ENCODE assay signal across 25 cellular contexts in genomic region chr6:19312291-19312978, GRCh38.
DNase-seq lines count a peak whose midpoint lies in the region; ATAC-seq, FAIRE-seq and TF ChIP-seq lines count a peak whose summit lies in the region.
"Had no signal": no experiment of that assay in that cellular context is flagged by ENCODE, and none has a peak within 500 bp of the region (broad histone marks: within the 10 kb centered on the region; RNA-seq: fewer than 3 reads in every experiment).

No MANE protein-coding gene starts in this region.

- H3K14ac ChIP-seq in H1 (ENCODE audit: insufficient read length): no peak overlapping the region

- H3K4me1 ChIP-seq in H1 (replicated peaks in 1 of 4; ENCODE audit: control insufficient read depth in 3 of 4, insufficient read depth in 4 of 4, low read length in 3 of 4) (peaks cover 4 to 10% (median 8%) of the 10 kb centered on the region in 4 experiments; a peak in 6 of 7 replicates), mesodermal cell (ENCODE audit: control insufficient read depth, insufficient read depth, low read length, poor library complexity, severe bottlenecking) (peaks cover 13% of the 10 kb centered on the region), stomach (no peaks in the 10 kb centered on the region)
- H3K4me1 ChIP-seq: body of pancreas, colonic mucosa, left ventricle myocardium inferior, testis had no signal

- no peak overlapping the region for H3K9ac ChIP-seq in H1 (replicated peaks in 1 of 4; ENCODE audit: extremely low read depth in 1 of 4, low read depth in 3 of 4, low read length in 3 of 4)

- no peak overlapping the region for H3K23ac ChIP-seq in H1 (ENCODE audit: insufficient read length)

- DNase-seq in G401 (ENCODE audit: low spot score) (peak; percentile 70), NCI-H146 (lab: John Stamatoyannopoulos, UW) (peak; percentile 89), H1 (ENCODE audit: low read depth in 1 of 2, low spot score in 2 of 2) (peak; percentile 57 to 84), GF-D8 (lab: John Stamatoyannopoulos, UW) (no peak), stomach (no peak)
- DNase-seq in effector CD4-positive, alpha-beta T cell: no peak
- DNase-seq: activated CD4-positive, CD25-positive, alpha-beta regulatory T cell treated with anti-CD3 and anti-CD28 coated beads, Interleukin-2, amount 50 U/mL, for 72 hours; activated CD8-positive, alpha-beta T cell treated with anti-CD3 and anti-CD28 coated beads for 36 hours; activated gamma-delta T cell treated with Interleukin-2 at 50 U/mL for 16 hours; activated T-cell treated with anti-CD3 and anti-CD28 coated beads for 4 hours; body of pancreas; colonic mucosa; left ventricle myocardium inferior; NCI-H1048; NCI-H2029; NCI-H524 treated with DMSO at 0.1 percent for 48 hours; stimulated activated CD4-positive, alpha-beta T cell treated with anti-CD3 and anti-CD28 coated beads, Interleukin-1b, Interleukin-23, amount 100 ng/mL, for 48 hours; stimulated activated naive B cell treated with anti-CD40 and anti-IgM and Interleukin-4, amounts not matched to agents 10 μg/mL and 1 μg/mL and 100 μg/mL, for 72 hours; testis had no signal

- no peaks in the 10 kb centered on the region for H3K79me1 ChIP-seq in H1 (ENCODE audit: low read depth, low read length)

- no peak for ATAC-seq in GM21786 (IDR thresholded peaks at IDR 0.05; ENCODE audit: unreplicated experiment)
- ATAC-seq: activated CD8-positive, alpha-beta T cell treated with anti-CD3 and anti-CD28 coated beads for 36 hours; body of pancreas; natural killer cell treated with Interleukin-12 subunit alpha and Interleukin-12 subunit beta and Interleukin-15 and Interleukin-18, amount 100 ng/mL, for 72 hours; Right ventricle myocardium inferior; stimulated activated naive B cell treated with anti-CD40 and anti-IgM and Interleukin-4, amounts not matched to agents 10 μg/mL and 1 μg/mL and 100 μg/mL, for 72 hours had no signal

- no peak overlapping the region for H2BK20ac ChIP-seq in H1 (ENCODE audit: low read length)

- H2BK5ac ChIP-seq in H1 (ENCODE audit: low read depth, low read length): peak overlapping the region; percentile 86; the same call in 1 of the 2 replicates

- no peak overlapping the region for H4K91ac ChIP-seq in H1 (replicated peaks; ENCODE audit: insufficient read length, low read length)

- H2BK120ac ChIP-seq in H1 (replicated peaks; ENCODE audit: low read depth, low read length): no peak overlapping the region

- H3K4me2 ChIP-seq in H1 (ENCODE audit: insufficient read depth in 1 of 2, low read depth in 2 of 2, low read length in 2 of 2): peak overlapping the region; percentile 61 to 66

- H3K23me2 ChIP-seq in H1 (ENCODE audit: low read depth, low read length): no peaks in the 10 kb centered on the region; the same call in 1 of the 2 replicates

- peaks cover 0 to 2% (median 0%) of the 10 kb centered on the region in 4 experiments; a peak in 3 of 7 replicates for H3K27me3 ChIP-seq in H1 (replicated peaks in 1 of 4; ENCODE audit: control insufficient read depth in 3 of 4, extremely low read depth in 1 of 4, insufficient read depth in 3 of 4, low read length in 3 of 4)
- no peaks in the 10 kb centered on the region for H3K27me3 ChIP-seq in stomach
- H3K27me3 ChIP-seq: body of pancreas, colonic mucosa, testis had no signal

- no peak overlapping the region for H4K8ac ChIP-seq in H1 (ENCODE audit: extremely low read depth, insufficient read depth, low read length)

- 4% methylated on average over 3 of the region's 3 CpGs; no CpG with 5 or more reads in 1 of the 2 experiments for WGBS in H1 (ENCODE audit: extremely low coverage in 1 of 2, insufficient coverage in 1 of 2, insufficient read length in 1 of 2, insufficient replicate concordance in 2 of 2, low coverage in 1 of 2, low lambda C conversion rate in 2 of 2, missing lambda C conversion rate in 1 of 2), 2 experiments
- whole genome bisulfite sequencing in mesodermal cell (ENCODE audit: insufficient coverage in 2 of 2), 2 experiments: 0% methylated on average over 1 of the region's 3 CpGs; no CpG with 5 or more reads in 1 of the 2 experiments
- 9 to 39% (median 13%) methylated on average over 3 of the region's 3 CpGs for WGBS in stomach, 5 donors

- no peak overlapping the region for H3K56ac ChIP-seq in H1 (replicated peaks; ENCODE audit: insufficient read length, low read depth, low read length)

- TF ChIP-seq POLR2A in H1 (IDR thresholded peaks at IDR 0.05; ENCODE audit: control extremely low read depth in 1 of 2, low read depth in 2 of 2, low read length in 2 of 2) (no peak), stomach (IDR thresholded peaks at IDR 0.05) (no peak)

- H3K36me3 ChIP-seq in H1 (ENCODE audit: control insufficient read depth in 2 of 4, insufficient read depth in 4 of 4, low read length in 3 of 4) (no peaks in the 10 kb centered on the region), mesodermal cell (ENCODE audit: control insufficient read depth, insufficient read depth, low read length) (no peaks in the 10 kb centered on the region), stomach (no peaks in the 10 kb centered on the region)
- H3K36me3 ChIP-seq: colonic mucosa, left ventricle myocardium inferior had no signal

- no peak overlapping the region for H4K5ac ChIP-seq in H1 (ENCODE audit: insufficient read length, low read depth, low read length)

- no peak overlapping the region for H2AFZ ChIP-seq in H1 (ENCODE audit: low read length)

- POLR2A ChIA-PET in H1 (lab: Charles Lee; ENCODE audit: partially characterized antibody): no interaction called here

- 0 out of 3 replicates have a peak, but pooled peaks of 1 of the 2 experiments have one; percentile 21 for TF ChIP-seq EP300 in H1 (IDR thresholded peaks at IDR 0.05; ENCODE audit: borderline replicate concordance in 1 of 2, low read depth in 2 of 2, low read length in 2 of 2)
- TF ChIP-seq EP300 in stomach (IDR thresholded peaks at IDR 0.05): no peak

- no peak for TF ChIP-seq RAD21 in H1 (IDR thresholded peaks at IDR 0.05 in 1 of 2, conservative IDR thresholded peaks at IDR 0.05 in 1 of 2; ENCODE audit: low read depth in 2 of 2, low read length in 2 of 2)

- no peak for TF ChIP-seq CTCF in H1 (IDR thresholded peaks at IDR 0.05; ENCODE audit: control extremely low read depth in 1 of 3, insufficient read depth in 1 of 3, low read depth in 1 of 3, low read length in 3 of 3)
- TF ChIP-seq CTCF in stomach (IDR thresholded peaks at IDR 0.05): no peak

- in situ Hi-C loops in G401 (cut with HindIII; ENCODE audit: low sequenced_read_pairs): no loop called here

- H3K27ac ChIP-seq in H1 (ENCODE audit: low read depth, low read length): peak overlapping the region; percentile 8; the same call in 1 of the 2 replicates
- H3K27ac ChIP-seq in mesodermal cell (ENCODE audit: low read depth, low read length, severe bottlenecking): peak overlapping the region; percentile 97
- no peak overlapping the region for H3K27ac ChIP-seq in stomach
- H3K27ac ChIP-seq: body of pancreas, C4-2B, colonic mucosa, left ventricle myocardium inferior, testis had no signal

- H3K4me3 ChIP-seq in H1 (ENCODE audit: extremely low read depth in 1 of 4, insufficient read depth in 2 of 4, low read depth in 3 of 4, low read length in 4 of 4): peak overlapping the region in 1 of 4 experiments; percentile 35; a peak in 1 of 8 replicates
- no peak overlapping the region for H3K4me3 ChIP-seq in mesodermal cell (ENCODE audit: extremely low read depth, insufficient read depth, low read length, poor library complexity, severe bottlenecking)
- H3K4me3 ChIP-seq in stomach: no peak overlapping the region
- H3K4me3 ChIP-seq: body of pancreas, colonic mucosa, left ventricle myocardium inferior, testis had no signal

- H2BK15ac ChIP-seq in H1 (ENCODE audit: low read length): no peak overlapping the region

- intact Hi-C loops in stomach (cut with DNase I; ENCODE audit: low total_unique reads): no loop called here

- peak; percentile 85 for FAIRE-seq in H1 (lab: Jason Lieb, UNC)
- FAIRE-seq: endometrium had no signal

- H3K18ac ChIP-seq in H1 (ENCODE audit: extremely low read depth, low read length): peak overlapping the region; percentile 78; the same call in 1 of the 2 replicates

- H4K20me1 ChIP-seq in H1 (replicated peaks in 1 of 2; ENCODE audit: control insufficient read depth in 1 of 2, insufficient read depth in 2 of 2, low read length in 2 of 2): no peaks in the 10 kb centered on the region

- peak overlapping the region; percentile 51; the same call in 1 of the 2 replicates for H2BK12ac ChIP-seq in H1 (ENCODE audit: low read depth, low read length)

- no peaks in the 10 kb centered on the region for H3K9me3 ChIP-seq in H1 (ENCODE audit: insufficient read depth in 2 of 2, low read depth in 1 of 2, low read length in 1 of 2)
- H3K9me3 ChIP-seq in mesodermal cell (ENCODE audit: control insufficient read depth, low read length): peaks cover 3% of the 10 kb centered on the region
- no peaks in the 10 kb centered on the region for H3K9me3 ChIP-seq in stomach
- H3K9me3 ChIP-seq: body of pancreas, colonic mucosa, left ventricle myocardium inferior, testis had no signal

- no peaks in the 10 kb centered on the region for H3K79me2 ChIP-seq in H1 (ENCODE audit: control insufficient read depth in 1 of 2, insufficient read depth in 2 of 2, low read length in 2 of 2)

- no peak overlapping the region for H3K4ac ChIP-seq in H1 (replicated peaks; ENCODE audit: insufficient read length, low read depth, low read length)

- CTCF ChIA-PET in H1 (lab: Charles Lee; ENCODE audit: partially characterized antibody): no interaction called here

- H2AK5ac ChIP-seq in H1 (ENCODE audit: low read depth, low read length): no peak overlapping the region

TF ChIP-seq in H1, 55 proteins besides CTCF, POLR2A, EP300 and RAD21 (continues in another document):
- peak; percentile 64 for TF ChIP-seq YY1 (IDR thresholded peaks at IDR 0.05; ENCODE audit: low read depth, low read length)
- TF ChIP-seq NANOG (IDR thresholded peaks at IDR 0.05; ENCODE audit: insufficient read depth, low read depth, low read length, poor library complexity, severe bottlenecking): peak; percentile 69
- TF ChIP-seq SIX5 (IDR thresholded peaks at IDR 0.05; ENCODE audit: low read depth, low read length): no peak
- no peak for TF ChIP-seq TEAD4 (IDR thresholded peaks at IDR 0.05; ENCODE audit: low read depth, low read length)
- no peak for TF ChIP-seq KDM4A (IDR thresholded peaks at IDR 0.05; ENCODE audit: low read depth, low read length, severe bottlenecking)
- TF ChIP-seq TCF12 (IDR thresholded peaks at IDR 0.05; ENCODE audit: low read depth, low read length): 0 out of 2 replicates have a peak, but pooled peaks have one; percentile 26
- TF ChIP-seq CREB1 (IDR thresholded peaks at IDR 0.05): no peak; the same call in 1 of the 2 replicates
- 0 out of 4 replicates have a peak, but pooled peaks of 1 of the 2 experiments have one; percentile 16 for TF ChIP-seq SIN3A (conservative IDR thresholded peaks at IDR 0.05 in 1 of 2, IDR thresholded peaks at IDR 0.05 in 1 of 2; ENCODE audit: low read depth in 1 of 2, low read length in 2 of 2)
- peak; percentile 73; the same call in 1 of the 2 replicates for TF ChIP-seq JUN (IDR thresholded peaks at IDR 0.05; ENCODE audit: low read depth, low read length)
- no peak for TF ChIP-seq TBP (IDR thresholded peaks at IDR 0.05; ENCODE audit: low read depth, low read length)

Comparison
In these comparisons a context has a peak if more than half of its experiments do, and no peak if none do; other contexts are left out.
1. DNase-seq: peak in G401 (single experiment), NCI-H146 (single experiment) and H1 (2 of 2); none in effector CD4-positive, alpha-beta T cell (single experiment), GF-D8 (single experiment) and stomach (single experiment).
2. H3K27ac ChIP-seq: peak in H1 (single experiment) and mesodermal cell (single experiment); none in stomach (0 of 5).